In genomic region chr3:149901770-149902169, GRCh38 we compare ENCODE assay signal across 24 cellular contexts.
"Had no signal": no experiment of that assay in that cellular context is flagged by ENCODE, and none has a peak within 500 bp of the region (broad histone marks: within the 10 kb centered on the region; RNA-seq: fewer than 3 reads in every experiment).

No MANE protein-coding gene starts in this region.

- H3K27ac Mint-ChIP-seq: T-cell had no signal

- H3K9me3 Mint-ChIP-seq: IgD-negative memory B cell, T-cell had no signal

- H3K27me3 Mint-ChIP-seq: IgD-negative memory B cell, T-cell had no signal

- H3K27me3 ChIP-seq: SJCRH30 had no signal

- DNase-seq: KBM-7, MV-4-11, NCI-H1048, NCI-H1105, NCI-H1417, NCI-H146, NCI-H1694 treated with DMSO at 0.1 percent for 48 hours, NCI-H1930, NCI-H2081, NCI-H2107, NCI-H2227 treated with DMSO at 0.1 percent for 48 hours, NCI-H524, NCI-H69, NCI-H774, PC-3, SHP77 treated with DMSO at 0.1 percent for 48 hours, SJCRH30, SW 1271, T-cell had no signal

- ATAC-seq: Panc1, PC-3, Right ventricle myocardium inferior, T-cell had no signal

- H3K4me3 Mint-ChIP-seq: IgD-negative memory B cell, T-cell had no signal

- H3K9me3 ChIP-seq: SJCRH30 had no signal

- FAIRE-seq: HTR-8/SVneo had no signal

- H3K4me1 ChIP-seq: SJCRH30 had no signal

- H3K27ac ChIP-seq: HL-60, SJCRH30 had no signal

- H3K4me3 ChIP-seq: SJCRH30 had no signal
